In genomic region chr22:49826603-49827306, GRCh38 we compare ENCODE assay signal across 8 cellular contexts. TPM values are rescaled to one million over a fixed set of nuclear protein-coding genes. Genes with fewer than 3 reads are reported as not detected.
DNase-seq lines count a peak whose midpoint lies in the region; ATAC-seq and TF ChIP-seq lines count a peak whose summit lies in the region.

No MANE protein-coding gene starts in this region.

- no peak for TF ChIP-seq CTCF in PC-3 (conservative IDR thresholded peaks at IDR 0.05; ENCODE audit: low read depth, low read length)
- TF ChIP-seq CTCF in mammary epithelial cell (conservative IDR thresholded peaks at IDR 0.05 in 1 of 2, IDR thresholded peaks at IDR 0.05 in 1 of 2; ENCODE audit: extremely low read depth in 1 of 2, insufficient read depth in 1 of 2, low read depth in 1 of 2, low read length in 2 of 2), result no peak

- H4K20me1 ChIP-seq in PC-3 (ENCODE audit: low read length) (peaks cover 35% of the 10 kb centered on the region), mammary epithelial cell (ENCODE audit: insufficient read depth, low read length) (peaks cover 13% of the 10 kb centered on the region)

- H3K36me3 ChIP-seq in PC-3 (ENCODE audit: low read depth, low read length) (peaks cover 9% of the 10 kb centered on the region; the same call in 1 of the 2 replicates), mammary epithelial cell (ENCODE audit: insufficient read depth, low read length) (no peaks in the 10 kb centered on the region)

- H3F3A ChIP-seq in PC-3 (ENCODE audit: low read length, unreplicated experiment), result no peaks in the 10 kb centered on the region

- peaks cover 46% of the 10 kb centered on the region for H3K4me1 Mint-ChIP-seq in stimulated activated effector memory CD8-positive, alpha-beta T cell treated with anti-CD3 and anti-CD28 coated beads, Interleukin-12 subunit alpha, Interleukin-12 subunit beta, amount 100 ng/mL, for 72 hours

- dilution Hi-C loops in mammary epithelial cell (cut with HindIII; ENCODE audit: low sequenced_read_pairs), result no loop called here

- peak overlapping the region; percentile 89 for H3K4me3 Mint-ChIP-seq in stimulated activated effector memory CD8-positive, alpha-beta T cell treated with anti-CD3 and anti-CD28 coated beads, Interleukin-12 subunit alpha, Interleukin-12 subunit beta, amount 100 ng/mL, for 72 hours

- H3K36me3 Mint-ChIP-seq in stimulated activated effector memory CD8-positive, alpha-beta T cell treated with anti-CD3 and anti-CD28 coated beads, Interleukin-12 subunit alpha, Interleukin-12 subunit beta, amount 100 ng/mL, for 72 hours, result peaks cover 45% of the 10 kb centered on the region

- no peaks in the 10 kb centered on the region for H3K9me3 ChIP-seq in PC-3 (ENCODE audit: low read length)
- no peaks in the 10 kb centered on the region for H3K9me3 ChIP-seq in mammary epithelial cell (replicated peaks; ENCODE audit: insufficient read depth, low read length)

- H3K4me1 ChIP-seq in PC-3 (ENCODE audit: insufficient read depth, low read length) (peaks cover 17% of the 10 kb centered on the region), mammary epithelial cell (ENCODE audit: insufficient read depth, low read length) (peaks cover 25% of the 10 kb centered on the region)

- H3K79me2 ChIP-seq in PC-3 (ENCODE audit: low read length) (peaks cover 54% of the 10 kb centered on the region), mammary epithelial cell (ENCODE audit: insufficient read depth, low read length) (peaks cover 55% of the 10 kb centered on the region)

- no peaks in the 10 kb centered on the region for H3K9me2 ChIP-seq in PC-3 (replicated peaks; ENCODE audit: low read length)

- POLR2A ChIA-PET in PC-3 (lab: Charles Lee; ENCODE audit: unreplicated experiment), result no interaction called here

- intact Hi-C loops in PC-3 (cut with micrococcal nuclease) (loop anchor here (2.0 kb wide), 1 partner anchor 26 kb away; the partner anchor contains the start of gene ZBED4), mammary epithelial cell (cut with micrococcal nuclease) (loop anchor here (1.0 to 2.0 kb wide), 2 partner anchors 60 to 92 kb away; partner anchors contain the start of genes ALG12 and CRELD2)

- peak overlapping the region; percentile 99 for H3K4me2 ChIP-seq in PC-3 (ENCODE audit: low read length)
- peak overlapping the region; percentile 100 for H3K4me2 ChIP-seq in mammary epithelial cell (ENCODE audit: insufficient read depth, low read depth, low read length)

- WGBS in mammary epithelial cell (ENCODE audit: low coverage, missing lambda C conversion rate), result 3% methylated on average over 20 of the region's 92 CpGs

- H3K27ac Mint-ChIP-seq in stimulated activated effector memory CD8-positive, alpha-beta T cell treated with anti-CD3 and anti-CD28 coated beads, Interleukin-12 subunit alpha, Interleukin-12 subunit beta, amount 100 ng/mL, for 72 hours, result peak overlapping the region; percentile 95

- H3K4me3 ChIP-seq in PC-3 (ENCODE audit: low read length), result peak overlapping the region; percentile 95
- H3K4me3 ChIP-seq in mammary epithelial cell (replicated peaks in 1 of 3; ENCODE audit: insufficient read depth in 1 of 3, low read depth in 2 of 3, low read length in 3 of 3), result peak overlapping the region; percentile 66 to 91 (median 75)

- BruUV-seq in PC-3 (replicated peaks; lab: Mats Ljungman, UMichigan) (no TSS peak), mammary epithelial cell (replicated peaks; lab: Mats Ljungman, UMichigan) (no TSS peak)

- H3K9ac ChIP-seq in PC-3 (ENCODE audit: low read length) (peak overlapping the region; percentile 91), mammary epithelial cell (ENCODE audit: insufficient read depth, low read length) (peak overlapping the region; percentile 92)

- H3K27me3 ChIP-seq in PC-3 (ENCODE audit: low read length) (no peaks in the 10 kb centered on the region), mammary epithelial cell (ENCODE audit: insufficient read depth, low read length) (no peaks in the 10 kb centered on the region)

- DNase-seq in NCI-H748 (lab: John Stamatoyannopoulos, UW; ENCODE audit: unreplicated experiment), result peak; percentile 60
- DNase-seq in NCI-H748 treated with DMSO at 0.1 percent for 48 hours (lab: John Stamatoyannopoulos, UW), result no peak
- DNase-seq in PC-3, result no peak
- peak; percentile 47 for DNase-seq in mammary epithelial cell
- DNase-seq in kidney tubule cell (ENCODE audit: low spot score), result peak; percentile 25
- peak in 1 of 2 donors; percentile 67 for DNase-seq in stimulated activated effector memory CD8-positive, alpha-beta T cell treated with anti-CD3 and anti-CD28 coated beads, Interleukin-12 subunit alpha, Interleukin-12 subunit beta, amount 100 ng/mL, for 72 hours (ENCODE audit: low spot score in 2 of 2)
- no peak for DNase-seq in occipital lobe (lab: John Stamatoyannopoulos, UW)

- ATAC-seq in PC-3, result peak; percentile 35
- ATAC-seq in stimulated activated effector memory CD8-positive, alpha-beta T cell treated with anti-CD3 and anti-CD28 coated beads, Interleukin-12 subunit alpha, Interleukin-12 subunit beta, amount 100 ng/mL, for 72 hours, result peak; percentile 31
- ATAC-seq in GM19324 (IDR thresholded peaks at IDR 0.05; ENCODE audit: low FRiP score, unreplicated experiment), result no peak

- no peaks in the 10 kb centered on the region for H3K9me3 Mint-ChIP-seq in stimulated activated effector memory CD8-positive, alpha-beta T cell treated with anti-CD3 and anti-CD28 coated beads, Interleukin-12 subunit alpha, Interleukin-12 subunit beta, amount 100 ng/mL, for 72 hours

- in situ Hi-C loops in mammary epithelial cell (cut with MboI; ENCODE audit: low sequenced_read_pairs in 2 of 2), result no loop called here

- CTCF ChIA-PET in PC-3 (lab: Charles Lee), result no interaction called here
- CTCF ChIA-PET in mammary epithelial cell (lab: Charles Lee; ENCODE audit: low non-redundant PET), result no interaction called here

- H2AFZ ChIP-seq in PC-3 (ENCODE audit: low read length) (no peak overlapping the region), mammary epithelial cell (ENCODE audit: low read depth, low read length) (peak overlapping the region; percentile 46)

- peak overlapping the region; percentile 34 for H3K27ac ChIP-seq in PC-3 (ENCODE audit: low read length)
- H3K27ac ChIP-seq in mammary epithelial cell (ENCODE audit: insufficient read depth, low read depth, low read length), result peak overlapping the region; percentile 77

RNA-seq across cellular contexts. Expression of gene BRD1, which starts 0.9 kb away (rescaled TPM):
- total RNA-seq in PC-3 (2014; rRNA removed), result 19.1 and 23.0 TPM in 2 replicates
- total RNA-seq in mammary epithelial cell, result 10 to 100 TPM; 25.5 to 26.9 TPM
- polyA plus RNA-seq in mammary epithelial cell, result 4.5 TPM
- 5.3 TPM for polyA minus RNA-seq in mammary epithelial cell
- total RNA-seq in occipital lobe, result 44.0 TPM

RNA-seq across cellular contexts. Expression of gene ZBED4, which starts 26.9 kb away (rescaled TPM):
- total RNA-seq in PC-3 (2014; rRNA removed) (11.5 and 14.3 TPM in 2 replicates), mammary epithelial cell (10 to 100 TPM; 16.8 to 20.7 TPM), occipital lobe (24.2 TPM)
- polyA plus RNA-seq in mammary epithelial cell, result 6.3 TPM
- polyA minus RNA-seq in mammary epithelial cell, result 19.3 TPM

Comparison
In these comparisons a context has a peak if more than half of its experiments do, and no peak if none do; other contexts are left out.
1. DNase-seq: peak in NCI-H748 (single experiment), mammary epithelial cell (single experiment) and kidney tubule cell (single experiment); none in NCI-H748 treated with DMSO at 0.1 percent for 48 hours (single experiment), PC-3 (single experiment) and occipital lobe (single experiment).